ENCODE assay signal across 1 cellular context in the genomic region with DNA sequence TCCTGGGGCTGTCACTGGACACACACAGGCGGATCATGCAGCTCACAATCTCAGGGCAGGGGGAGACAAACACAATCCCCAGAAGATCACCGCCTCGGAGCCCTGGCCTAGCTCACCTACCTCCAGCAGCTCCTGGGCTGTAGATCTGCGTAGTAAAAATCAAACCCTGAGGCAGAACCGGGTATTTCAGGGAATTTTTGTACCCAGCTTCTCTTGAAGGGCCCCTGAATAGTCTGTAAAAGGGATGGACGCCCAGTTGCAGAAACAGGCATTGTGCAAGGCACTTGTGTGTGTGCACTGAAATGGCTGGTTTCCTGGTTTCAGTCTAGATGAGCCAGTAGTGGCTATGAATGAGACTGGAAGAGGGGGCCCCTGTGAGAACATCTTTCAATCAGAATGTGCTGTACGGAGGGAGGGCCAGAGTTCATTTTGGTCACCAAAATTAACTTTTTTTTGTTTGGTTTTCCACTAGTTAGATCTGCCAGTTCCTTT.
TF ChIP-seq lines count a peak whose summit lies in the region.

No MANE protein-coding gene starts in this region.

TF ChIP-seq in H1, 55 proteins besides CTCF, POLR2A, EP300 and RAD21:
- no peak for TF ChIP-seq ATF2 (IDR thresholded peaks at IDR 0.05; ENCODE audit: low read length)
- TF ChIP-seq SP1 (IDR thresholded peaks at IDR 0.05; ENCODE audit: low read depth, low read length), result no peak
- TF ChIP-seq EZH2 (IDR thresholded peaks at IDR 0.05; ENCODE audit: low read depth, low read length, severe bottlenecking), result no peak
- no peak for TF ChIP-seq SUZ12 (IDR thresholded peaks at IDR 0.05; ENCODE audit: low read length)
- no peak for TF ChIP-seq HDAC6 (IDR thresholded peaks at IDR 0.05; ENCODE audit: low read depth, low read length)
- TF ChIP-seq ASH2L (IDR thresholded peaks at IDR 0.05; ENCODE audit: low read length), result no peak
- no peak for TF ChIP-seq ZNF274 (IDR thresholded peaks at IDR 0.05; ENCODE audit: borderline replicate concordance, extremely low read depth, low read length)
